21 cellular contexts compared by ENCODE assay signal in genomic region chr17:39170051-39170450, GRCh38. TPM values are rescaled to one million over a fixed set of nuclear protein-coding genes. Genes with fewer than 3 reads are reported as not detected.
"Had no signal": no experiment of that assay in that cellular context is flagged by ENCODE, and none has a peak within 500 bp of the region (broad histone marks: within the 10 kb centered on the region; RNA-seq: fewer than 3 reads in every experiment).

No MANE protein-coding gene starts in this region.

- H3K27me3 ChIP-seq: breast epithelium, SJSA1 had no signal

- H3K9me3 ChIP-seq: breast epithelium, SJSA1 had no signal

- H3K27ac ChIP-seq: breast epithelium, coronary artery, SJSA1 had no signal

- H3K36me3 ChIP-seq: breast epithelium had no signal

- DNase-seq: activated CD4-positive, alpha-beta memory T cell treated with anti-CD3 and anti-CD28 coated beads, Interleukin-2, amount 10 ng/mL, durations not matched to agents 7 days and 5 days; activated CD4-positive, alpha-beta T cell treated with anti-CD3 and anti-CD28 coated beads, Interleukin-2, amount 10 ng/mL, durations not matched to agents 7 days and 5 days; activated CD4-positive, CD25-positive, alpha-beta regulatory T cell; activated T-cell treated with anti-CD3 and anti-CD28 coated beads for 4 hours; aorta; central memory CD4-positive, alpha-beta T cell; NCI-H1092; NCI-H1417; NCI-H1930; NCI-H2107; NCI-H226; NCI-H526; NCI-H774; NK-92 treated with Interleukin-12 subunit alpha and Interleukin-12 subunit beta, amount 100 ng/mL, for 24 hours; PC-3; SHP77; SW 1271 had no signal

- H3K4me3 ChIP-seq: breast epithelium, coronary artery, K562, SJSA1 had no signal

- H3K4me1 ChIP-seq: breast epithelium had no signal

RNA-seq across cellular contexts. Expression of gene ARL5C, which starts 4.1 kb away (rescaled TPM):
- polyA plus RNA-seq: aorta, K562 had no signal

RNA-seq across cellular contexts. Expression of gene PLXDC1, which starts 18.6 kb away (rescaled TPM):
- polyA plus RNA-seq: K562 had no signal

RNA-seq across cellular contexts. Expression of gene STAC2, which starts 55.7 kb away (rescaled TPM):
- polyA plus RNA-seq: K562 had no signal
